Comparison of ENCODE assay signal across 8 cellular contexts in genomic region chr10:63866747-63867140, GRCh38.
DNase-seq lines count a peak whose midpoint lies in the region; ATAC-seq and TF ChIP-seq lines count a peak whose summit lies in the region.

No MANE protein-coding gene starts in this region.

- H3K9me3 ChIP-seq in OCI-LY3 (ENCODE audit: insufficient read depth, low read length), result no peaks in the 10 kb centered on the region

- 0 out of 2 replicates have a peak, but pooled peaks cover 9% of the 10 kb centered on the region for H3K27me3 ChIP-seq in OCI-LY3 (ENCODE audit: low read depth, low read length)

- peak overlapping the region; percentile 67 for H2AFZ ChIP-seq in OCI-LY3 (ENCODE audit: low read depth, low read length)

- peak overlapping the region; percentile 51 for H3K4me3 ChIP-seq in OCI-LY3 (ENCODE audit: low read length)

- ATAC-seq in GM18520 (IDR thresholded peaks at IDR 0.05; ENCODE audit: unreplicated experiment) (peak; percentile 32), HG02970 (IDR thresholded peaks at IDR 0.05; ENCODE audit: low FRiP score, unreplicated experiment) (peak; percentile 44)

- DNase-seq in AML-193 (lab: John Stamatoyannopoulos, UW) (peak; percentile 4 to 11), foreskin melanocyte (peak; percentile 29), NCI-H187 treated with DMSO at 0.1 percent for 48 hours (lab: John Stamatoyannopoulos, UW) (no peak), NCI-H345 (lab: John Stamatoyannopoulos, UW) (no peak), iPS-NIHi11 (ENCODE audit: low spot score) (no peak)

- H3K9ac ChIP-seq in OCI-LY3 (ENCODE audit: low read length), result 0 out of 2 replicates have a peak overlapping the region, but pooled peaks have one; percentile 5

- H4K20me1 ChIP-seq in OCI-LY3 (ENCODE audit: insufficient read depth, low read length), result no peaks in the 10 kb centered on the region

- peak overlapping the region; percentile 55 for H3K4me2 ChIP-seq in OCI-LY3 (ENCODE audit: low read length)

- H3K27ac ChIP-seq in OCI-LY3 (ENCODE audit: low read length), result no peak overlapping the region

- H3K4me1 ChIP-seq in OCI-LY3 (ENCODE audit: low read length), result peaks cover 6% of the 10 kb centered on the region

- no peaks in the 10 kb centered on the region for H3K36me3 ChIP-seq in OCI-LY3 (replicated peaks; ENCODE audit: low read depth, low read length)

- TF ChIP-seq CTCF in OCI-LY3 (IDR thresholded peaks at IDR 0.05; ENCODE audit: low read depth, low read length), result 0 out of 2 replicates have a peak, but pooled peaks have one; percentile 24

- no peaks in the 10 kb centered on the region for H3K79me2 ChIP-seq in OCI-LY3 (ENCODE audit: low read length)

Comparison
In these comparisons a context has a peak if more than half of its experiments do, and no peak if none do; other contexts are left out.
1. DNase-seq: peak in AML-193 (2 of 2) and foreskin melanocyte (single experiment); none in NCI-H187 treated with DMSO at 0.1 percent for 48 hours (single experiment), NCI-H345 (single experiment) and iPS-NIHi11 (single experiment).